ENCODE assay signal across 1 cellular context in genomic region chr15:72319985-72320671, GRCh38.
TF ChIP-seq lines count a peak whose summit lies in the region.

Gene CELF6, minus strand, starts transcription at chr15:72320157. Its CDS starts 283 bp downstream, at chr15:72319874.

TF ChIP-seq in IMR-90, 13 proteins besides CTCF, POLR2A, EP300 and RAD21 (continued from another document):
- TF ChIP-seq MAZ (IDR thresholded peaks at IDR 0.05; ENCODE audit: borderline replicate concordance, low read depth, low read length) = peak; percentile 52; the same call in 1 of the 2 replicates
